ENCODE assay signal across 1 cellular context in the genomic region with DNA sequence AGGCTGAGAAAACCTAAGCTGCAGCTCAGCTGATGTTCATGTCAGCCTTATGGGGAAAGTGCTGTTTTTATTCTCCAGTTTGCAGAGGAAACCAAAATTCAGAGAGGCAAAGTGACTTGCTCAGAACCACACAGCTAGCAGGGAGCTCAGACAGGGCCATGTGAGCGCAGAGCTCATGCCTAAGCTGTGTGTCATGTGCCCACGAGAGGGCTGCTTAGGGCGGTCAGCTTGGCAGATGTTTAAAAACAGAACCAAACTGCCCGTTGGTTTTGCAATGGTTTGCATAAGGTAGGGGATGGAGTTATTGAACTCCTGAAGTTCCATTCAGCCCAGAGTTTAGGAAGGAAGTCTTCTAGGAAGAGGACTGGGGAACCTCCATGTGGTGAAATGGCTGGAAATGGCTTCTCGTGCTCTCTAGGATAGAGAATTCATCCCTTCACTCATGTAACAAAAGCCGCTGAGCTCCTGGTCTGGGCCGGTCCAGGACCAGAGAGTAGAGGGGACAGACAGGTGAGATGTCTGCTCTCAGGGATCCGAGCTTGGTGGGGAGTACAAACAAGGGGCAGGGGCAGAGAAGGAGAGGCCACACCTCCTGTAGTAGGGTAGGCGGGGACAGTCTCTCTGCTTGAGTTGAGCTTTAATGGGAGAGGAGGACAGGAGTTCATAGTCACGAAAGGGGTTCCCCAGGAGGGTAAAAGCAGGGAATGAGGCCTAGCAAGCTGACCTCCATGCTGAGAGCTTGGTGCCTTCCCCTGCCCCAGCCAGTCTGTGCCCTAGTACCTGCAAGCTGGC.
TF ChIP-seq lines count a peak whose summit lies in the region.

No MANE protein-coding gene starts in this region.

TF ChIP-seq in HepG2, 621 proteins besides CTCF, POLR2A, EP300 and RAD21 (continued from another document):
- TF ChIP-seq, protein P1, sequence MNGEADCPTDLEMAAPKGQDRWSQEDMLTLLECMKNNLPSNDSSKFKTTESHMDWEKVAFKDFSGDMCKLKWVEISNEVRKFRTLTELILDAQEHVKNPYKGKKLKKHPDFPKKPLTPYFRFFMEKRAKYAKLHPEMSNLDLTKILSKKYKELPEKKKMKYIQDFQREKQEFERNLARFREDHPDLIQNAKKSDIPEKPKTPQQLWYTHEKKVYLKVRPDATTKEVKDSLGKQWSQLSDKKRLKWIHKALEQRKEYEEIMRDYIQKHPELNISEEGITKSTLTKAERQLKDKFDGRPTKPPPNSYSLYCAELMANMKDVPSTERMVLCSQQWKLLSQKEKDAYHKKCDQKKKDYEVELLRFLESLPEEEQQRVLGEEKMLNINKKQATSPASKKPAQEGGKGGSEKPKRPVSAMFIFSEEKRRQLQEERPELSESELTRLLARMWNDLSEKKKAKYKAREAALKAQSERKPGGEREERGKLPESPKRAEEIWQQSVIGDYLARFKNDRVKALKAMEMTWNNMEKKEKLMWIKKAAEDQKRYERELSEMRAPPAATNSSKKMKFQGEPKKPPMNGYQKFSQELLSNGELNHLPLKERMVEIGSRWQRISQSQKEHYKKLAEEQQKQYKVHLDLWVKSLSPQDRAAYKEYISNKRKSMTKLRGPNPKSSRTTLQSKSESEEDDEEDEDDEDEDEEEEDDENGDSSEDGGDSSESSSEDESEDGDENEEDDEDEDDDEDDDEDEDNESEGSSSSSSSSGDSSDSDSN (CRISPR knock-in tag; IDR thresholded peaks at IDR 0.05), result peak; percentile 39; the same call in 1 of the 2 replicates
- peak; percentile 14 for TF ChIP-seq TEAD3 (CRISPR knock-in tag; optimal IDR thresholded peaks at IDR 0.05; ENCODE audit: borderline replicate concordance)
- TF ChIP-seq FOSL2 (CRISPR knock-in tag; IDR thresholded peaks at IDR 0.05), result peak; percentile 50
- TF ChIP-seq, protein P2, sequence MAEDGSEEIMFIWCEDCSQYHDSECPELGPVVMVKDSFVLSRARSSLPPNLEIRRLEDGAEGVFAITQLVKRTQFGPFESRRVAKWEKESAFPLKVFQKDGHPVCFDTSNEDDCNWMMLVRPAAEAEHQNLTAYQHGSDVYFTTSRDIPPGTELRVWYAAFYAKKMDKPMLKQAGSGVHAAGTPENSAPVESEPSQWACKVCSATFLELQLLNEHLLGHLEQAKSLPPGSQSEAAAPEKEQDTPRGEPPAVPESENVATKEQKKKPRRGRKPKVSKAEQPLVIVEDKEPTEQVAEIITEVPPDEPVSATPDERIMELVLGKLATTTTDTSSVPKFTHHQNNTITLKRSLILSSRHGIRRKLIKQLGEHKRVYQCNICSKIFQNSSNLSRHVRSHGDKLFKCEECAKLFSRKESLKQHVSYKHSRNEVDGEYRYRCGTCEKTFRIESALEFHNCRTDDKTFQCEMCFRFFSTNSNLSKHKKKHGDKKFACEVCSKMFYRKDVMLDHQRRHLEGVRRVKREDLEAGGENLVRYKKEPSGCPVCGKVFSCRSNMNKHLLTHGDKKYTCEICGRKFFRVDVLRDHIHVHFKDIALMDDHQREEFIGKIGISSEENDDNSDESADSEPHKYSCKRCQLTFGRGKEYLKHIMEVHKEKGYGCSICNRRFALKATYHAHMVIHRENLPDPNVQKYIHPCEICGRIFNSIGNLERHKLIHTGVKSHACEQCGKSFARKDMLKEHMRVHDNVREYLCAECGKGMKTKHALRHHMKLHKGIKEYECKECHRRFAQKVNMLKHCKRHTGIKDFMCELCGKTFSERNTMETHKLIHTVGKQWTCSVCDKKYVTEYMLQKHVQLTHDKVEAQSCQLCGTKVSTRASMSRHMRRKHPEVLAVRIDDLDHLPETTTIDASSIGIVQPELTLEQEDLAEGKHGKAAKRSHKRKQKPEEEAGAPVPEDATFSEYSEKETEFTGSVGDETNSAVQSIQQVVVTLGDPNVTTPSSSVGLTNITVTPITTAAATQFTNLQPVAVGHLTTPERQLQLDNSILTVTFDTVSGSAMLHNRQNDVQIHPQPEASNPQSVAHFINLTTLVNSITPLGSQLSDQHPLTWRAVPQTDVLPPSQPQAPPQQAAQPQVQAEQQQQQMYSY (CRISPR knock-in tag; IDR thresholded peaks at IDR 0.05), result 0 out of 2 replicates have a peak, but pooled peaks have one; percentile 19
- TF ChIP-seq LCORL (IDR thresholded peaks at IDR 0.05), result no peak
- TF ChIP-seq LCORL (CRISPR knock-in tag; IDR thresholded peaks at IDR 0.05), result 0 out of 2 replicates have a peak, but pooled peaks have one; percentile 22
- TF ChIP-seq TAF1 (CRISPR knock-in tag; IDR thresholded peaks at IDR 0.05), result no peak
- 0 out of 2 replicates have a peak, but pooled peaks have one; percentile 2 for TF ChIP-seq POLR2G (IDR thresholded peaks at IDR 0.05; ENCODE audit: low read depth, low read length)
- TF ChIP-seq ZNF768 (CRISPR knock-in tag; IDR thresholded peaks at IDR 0.05), result peak; percentile 94
- TF ChIP-seq, protein P3, sequence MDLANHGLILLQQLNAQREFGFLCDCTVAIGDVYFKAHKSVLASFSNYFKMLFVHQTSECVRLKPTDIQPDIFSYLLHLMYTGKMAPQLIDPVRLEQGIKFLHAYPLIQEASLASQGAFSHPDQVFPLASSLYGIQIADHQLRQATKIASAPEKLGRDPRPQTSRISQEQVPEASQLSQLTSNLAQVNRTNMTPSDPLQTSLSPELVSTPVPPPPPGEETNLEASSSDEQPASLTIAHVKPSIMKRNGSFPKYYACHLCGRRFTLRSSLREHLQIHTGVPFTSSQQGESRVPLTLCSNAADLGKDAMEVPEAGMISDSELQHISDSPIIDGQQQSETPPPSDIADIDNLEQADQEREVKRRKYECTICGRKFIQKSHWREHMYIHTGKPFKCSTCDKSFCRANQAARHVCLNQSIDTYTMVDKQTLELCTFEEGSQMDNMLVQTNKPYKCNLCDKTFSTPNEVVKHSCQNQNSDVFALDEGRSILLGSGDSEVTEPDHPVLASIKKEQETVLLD (CRISPR knock-in tag; IDR thresholded peaks at IDR 0.05; ENCODE audit: low read depth), result no peak
- TF ChIP-seq RBM22 (optimal IDR thresholded peaks at IDR 0.05; ENCODE audit: low read length), result peak; percentile 50
- peak; percentile 88 for TF ChIP-seq ZNF264 (CRISPR knock-in tag; IDR thresholded peaks at IDR 0.05)
